In the genomic region with DNA sequence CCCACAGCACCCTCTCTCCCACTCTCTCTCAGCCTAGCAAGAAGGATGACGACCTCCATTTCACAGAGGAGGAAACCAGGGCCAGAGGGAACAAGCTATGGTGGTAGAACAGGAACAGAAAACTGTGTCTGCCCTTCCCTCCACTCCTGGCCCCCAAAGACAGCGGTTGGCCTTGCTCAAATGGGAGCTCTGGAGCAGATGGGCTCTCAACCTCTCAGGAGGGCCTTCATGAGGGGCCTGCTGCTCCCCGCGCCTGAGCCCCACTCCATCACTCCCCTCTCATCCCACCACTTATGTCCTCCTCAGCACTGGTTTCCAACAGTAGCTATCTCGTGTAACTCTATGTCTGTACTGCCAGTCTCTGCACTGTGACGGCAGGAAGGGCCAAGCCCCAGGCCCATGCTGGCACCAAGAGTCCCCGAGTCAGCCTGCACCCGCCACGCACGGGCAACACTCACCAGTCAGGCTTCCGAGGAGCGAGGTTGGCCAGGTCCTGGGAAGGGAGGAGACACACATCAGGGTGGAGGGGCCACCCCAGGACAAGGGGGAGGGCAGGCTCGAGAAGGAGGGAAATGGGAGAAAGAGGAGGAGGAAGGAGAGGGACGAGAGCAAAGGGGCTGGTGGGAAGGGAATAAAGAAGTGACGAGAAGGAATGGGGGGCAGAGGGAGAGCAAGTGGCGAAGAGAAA, we compare ENCODE assay signal across 1 cellular context.
TF ChIP-seq lines count a peak whose summit lies in the region.

No MANE protein-coding gene starts in this region.

TF ChIP-seq in HCT116, 20 proteins besides CTCF, POLR2A, EP300 and RAD21 (continued from another document):
- TF ChIP-seq, protein P1, sequence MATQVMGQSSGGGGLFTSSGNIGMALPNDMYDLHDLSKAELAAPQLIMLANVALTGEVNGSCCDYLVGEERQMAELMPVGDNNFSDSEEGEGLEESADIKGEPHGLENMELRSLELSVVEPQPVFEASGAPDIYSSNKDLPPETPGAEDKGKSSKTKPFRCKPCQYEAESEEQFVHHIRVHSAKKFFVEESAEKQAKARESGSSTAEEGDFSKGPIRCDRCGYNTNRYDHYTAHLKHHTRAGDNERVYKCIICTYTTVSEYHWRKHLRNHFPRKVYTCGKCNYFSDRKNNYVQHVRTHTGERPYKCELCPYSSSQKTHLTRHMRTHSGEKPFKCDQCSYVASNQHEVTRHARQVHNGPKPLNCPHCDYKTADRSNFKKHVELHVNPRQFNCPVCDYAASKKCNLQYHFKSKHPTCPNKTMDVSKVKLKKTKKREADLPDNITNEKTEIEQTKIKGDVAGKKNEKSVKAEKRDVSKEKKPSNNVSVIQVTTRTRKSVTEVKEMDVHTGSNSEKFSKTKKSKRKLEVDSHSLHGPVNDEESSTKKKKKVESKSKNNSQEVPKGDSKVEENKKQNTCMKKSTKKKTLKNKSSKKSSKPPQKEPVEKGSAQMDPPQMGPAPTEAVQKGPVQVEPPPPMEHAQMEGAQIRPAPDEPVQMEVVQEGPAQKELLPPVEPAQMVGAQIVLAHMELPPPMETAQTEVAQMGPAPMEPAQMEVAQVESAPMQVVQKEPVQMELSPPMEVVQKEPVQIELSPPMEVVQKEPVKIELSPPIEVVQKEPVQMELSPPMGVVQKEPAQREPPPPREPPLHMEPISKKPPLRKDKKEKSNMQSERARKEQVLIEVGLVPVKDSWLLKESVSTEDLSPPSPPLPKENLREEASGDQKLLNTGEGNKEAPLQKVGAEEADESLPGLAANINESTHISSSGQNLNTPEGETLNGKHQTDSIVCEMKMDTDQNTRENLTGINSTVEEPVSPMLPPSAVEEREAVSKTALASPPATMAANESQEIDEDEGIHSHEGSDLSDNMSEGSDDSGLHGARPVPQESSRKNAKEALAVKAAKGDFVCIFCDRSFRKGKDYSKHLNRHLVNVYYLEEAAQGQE (IDR thresholded peaks at IDR 0.05; ENCODE audit: low read depth) = no peak
- TF ChIP-seq, protein P2, sequence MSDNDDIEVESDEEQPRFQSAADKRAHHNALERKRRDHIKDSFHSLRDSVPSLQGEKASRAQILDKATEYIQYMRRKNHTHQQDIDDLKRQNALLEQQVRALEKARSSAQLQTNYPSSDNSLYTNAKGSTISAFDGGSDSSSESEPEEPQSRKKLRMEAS (IDR thresholded peaks at IDR 0.05) = no peak
- no peak for TF ChIP-seq FOSL1 (IDR thresholded peaks at IDR 0.05; ENCODE audit: low read depth)
- TF ChIP-seq ELF1 (IDR thresholded peaks at IDR 0.05; ENCODE audit: borderline replicate concordance, low read depth) = no peak
- TF ChIP-seq JUND (IDR thresholded peaks at IDR 0.05) = no peak
- TF ChIP-seq ZNF274 (IDR thresholded peaks at IDR 0.05; ENCODE audit: low read depth, low read length) = no peak
- TF ChIP-seq EGR1 (IDR thresholded peaks at IDR 0.05; ENCODE audit: low read depth) = no peak
- TF ChIP-seq, protein P3, sequence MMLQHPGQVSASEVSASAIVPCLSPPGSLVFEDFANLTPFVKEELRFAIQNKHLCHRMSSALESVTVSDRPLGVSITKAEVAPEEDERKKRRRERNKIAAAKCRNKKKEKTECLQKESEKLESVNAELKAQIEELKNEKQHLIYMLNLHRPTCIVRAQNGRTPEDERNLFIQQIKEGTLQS (IDR thresholded peaks at IDR 0.05) = no peak
- no peak for TF ChIP-seq CBX3 (IDR thresholded peaks at IDR 0.05; ENCODE audit: low read depth)
- TF ChIP-seq EZH2phosphoT487 (IDR thresholded peaks at IDR 0.05; ENCODE audit: borderline replicate concordance) = no peak
- no peak for TF ChIP-seq YY1 (IDR thresholded peaks at IDR 0.05; ENCODE audit: extremely low read depth, insufficient replicate concordance, low read depth, low read length)
- no peak for TF ChIP-seq SP1 (IDR thresholded peaks at IDR 0.05; ENCODE audit: low read depth)
- no peak for TF ChIP-seq SIN3A (IDR thresholded peaks at IDR 0.05; ENCODE audit: low read depth)
- no peak for TF ChIP-seq ZFX (IDR thresholded peaks at IDR 0.05)
